In the genomic region with DNA sequence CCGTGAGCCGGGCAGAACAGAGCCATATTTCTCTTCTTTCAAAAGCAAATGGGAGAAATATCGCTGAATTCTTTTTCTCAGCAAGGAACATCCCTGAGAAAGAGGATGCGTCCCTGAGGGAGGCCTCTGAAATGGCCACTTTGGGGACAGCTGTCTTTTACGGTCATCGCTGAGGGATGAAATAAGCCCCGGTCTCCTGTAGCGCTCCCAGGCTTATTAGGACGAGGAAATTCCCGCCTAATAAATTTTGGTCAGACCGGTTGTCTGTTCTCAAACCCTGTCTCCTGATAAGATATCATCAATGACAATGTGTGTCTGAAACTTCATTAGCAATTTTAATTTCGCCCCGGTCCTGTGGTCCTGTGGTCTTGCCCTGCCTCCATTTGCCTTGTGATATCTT, we compare ENCODE assay signal across 4 cellular contexts. TPM values are rescaled to one million over a fixed set of nuclear protein-coding genes. Genes with fewer than 3 reads are reported as not detected.
"Had no signal": no experiment of that assay in that cellular context is flagged by ENCODE, and none has a peak within 500 bp of the region (broad histone marks: within the 10 kb centered on the region; RNA-seq: fewer than 3 reads in every experiment).

No MANE protein-coding gene starts in this region.

RNA-seq across cellular contexts. Expression of gene GAST, which starts 26.4 kb away (rescaled TPM):
- total RNA-seq: LHCN-M2, M059J, MCF 10A, NCI-H460 had no signal

RNA-seq across cellular contexts. Expression of gene HAP1, which starts 48.7 kb away (rescaled TPM):
- total RNA-seq: LHCN-M2 had no signal
